Comparison of ENCODE assay signal across 2 cellular contexts in genomic region chr7:51085034-51085692, GRCh38.
TF ChIP-seq lines count a peak whose summit lies in the region.

No MANE protein-coding gene starts in this region.

TF ChIP-seq in GM23338, 12 proteins besides CTCF, POLR2A, EP300 and RAD21 (continued from another document):
- TF ChIP-seq REST (IDR thresholded peaks at IDR 0.05; ENCODE audit: unreplicated experiment) = no peak
- TF ChIP-seq POLR2AphosphoS5 (IDR thresholded peaks at IDR 0.05; ENCODE audit: low read depth) = no peak
- no peak for TF ChIP-seq CREB1 (CRISPR knock-in tag; IDR thresholded peaks at IDR 0.05; ENCODE audit: low read depth)
- TF ChIP-seq NANOG (IDR thresholded peaks at IDR 0.05; ENCODE audit: borderline replicate concordance) = no peak
- TF ChIP-seq EZH2phosphoT487 (IDR thresholded peaks at IDR 0.05; ENCODE audit: unreplicated experiment) = no peak
- no peak for TF ChIP-seq ZNF462 (CRISPR knock-in tag; IDR thresholded peaks at IDR 0.05)
TF ChIP-seq in GM23338: peak in this region for 0.

TF ChIP-seq in WTC11, 78 proteins besides CTCF, POLR2A, EP300 and RAD21 (continued from another document):
- TF ChIP-seq ZBTB43 (CRISPR knock-in tag; IDR thresholded peaks at IDR 0.05) (no peak), ZNF396 (CRISPR knock-in tag; IDR thresholded peaks at IDR 0.05; ENCODE audit: borderline replicate concordance) (no peak), NR3C1 (CRISPR knock-in tag; conservative IDR thresholded peaks at IDR 0.05; ENCODE audit: low read depth) (no peak), SP1 (CRISPR knock-in tag; conservative IDR thresholded peaks at IDR 0.05) (no peak), ZNF281 (CRISPR knock-in tag; IDR thresholded peaks at IDR 0.05) (no peak)
- TF ChIP-seq, protein P1, sequence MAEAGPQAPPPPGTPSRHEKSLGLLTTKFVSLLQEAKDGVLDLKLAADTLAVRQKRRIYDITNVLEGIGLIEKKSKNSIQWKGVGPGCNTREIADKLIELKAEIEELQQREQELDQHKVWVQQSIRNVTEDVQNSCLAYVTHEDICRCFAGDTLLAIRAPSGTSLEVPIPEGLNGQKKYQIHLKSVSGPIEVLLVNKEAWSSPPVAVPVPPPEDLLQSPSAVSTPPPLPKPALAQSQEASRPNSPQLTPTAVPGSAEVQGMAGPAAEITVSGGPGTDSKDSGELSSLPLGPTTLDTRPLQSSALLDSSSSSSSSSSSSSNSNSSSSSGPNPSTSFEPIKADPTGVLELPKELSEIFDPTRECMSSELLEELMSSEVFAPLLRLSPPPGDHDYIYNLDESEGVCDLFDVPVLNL (CRISPR knock-in tag; IDR thresholded peaks at IDR 0.05; ENCODE audit: borderline replicate concordance, low read depth) = no peak
